ENCODE assay signal across 1 cellular context in genomic region chr10:6473430-6473829, GRCh38.
TF ChIP-seq lines count a peak whose summit lies in the region.

No MANE protein-coding gene starts in this region.

TF ChIP-seq in K562, 482 proteins besides CTCF, POLR2A, EP300 and RAD21 (continued from another document and continues in another):
- no peak for TF ChIP-seq PBX2 (CRISPR knock-in tag; IDR thresholded peaks at IDR 0.05; ENCODE audit: low read depth)
- 0 out of 2 replicates have a peak, but pooled peaks have one; percentile 16 for TF ChIP-seq PBX2 (tag; conservative IDR thresholded peaks at IDR 0.05; ENCODE audit: low read depth)
- no peak for TF ChIP-seq CHD1 (IDR thresholded peaks at IDR 0.05; ENCODE audit: low read length)
- 0 out of 2 replicates have a peak, but pooled peaks have one; percentile 16 for TF ChIP-seq CTBP1 (IDR thresholded peaks at IDR 0.05; ENCODE audit: borderline replicate concordance)
- no peak for TF ChIP-seq ILF3 (IDR thresholded peaks at IDR 0.05; ENCODE audit: borderline replicate concordance)
- TF ChIP-seq MCM2 (IDR thresholded peaks at IDR 0.05; ENCODE audit: low read depth) = no peak
- no peak for TF ChIP-seq GABPB2 (CRISPR knock-in tag; conservative IDR thresholded peaks at IDR 0.05)
- no peak for TF ChIP-seq BCL6 (CRISPR knock-in tag; IDR thresholded peaks at IDR 0.05)
- TF ChIP-seq FOXM1 (IDR thresholded peaks at IDR 0.05; ENCODE audit: low read depth) = peak; percentile 88
- TF ChIP-seq FOXM1 (CRISPR knock-in tag; IDR thresholded peaks at IDR 0.05; ENCODE audit: low read depth) = no peak
- no peak for TF ChIP-seq ZNF174 (CRISPR knock-in tag; IDR thresholded peaks at IDR 0.05)
- no peak for TF ChIP-seq E2F6 (IDR thresholded peaks at IDR 0.05; ENCODE audit: borderline replicate concordance in 1 of 2, extremely low read depth in 1 of 2, insufficient read depth in 1 of 2, insufficient read length in 1 of 2, low read depth in 1 of 2, low read length in 1 of 2, poor library complexity in 1 of 2, severe bottlenecking in 1 of 2)
- 0 out of 2 replicates have a peak, but pooled peaks have one; percentile 24 for TF ChIP-seq ZNF384 (IDR thresholded peaks at IDR 0.05; ENCODE audit: low read depth, low read length)
- peak; percentile 21; the same call in 1 of the 2 replicates for TF ChIP-seq MAX (CRISPR knock-in tag; IDR thresholded peaks at IDR 0.05)
- peak; percentile 95 for TF ChIP-seq GTF2E2 (tag; IDR thresholded peaks at IDR 0.05)
- TF ChIP-seq YY1 (IDR thresholded peaks at IDR 0.05; ENCODE audit: borderline replicate concordance in 1 of 3, control insufficient read depth in 1 of 3, extremely low read depth in 1 of 3, insufficient read depth in 3 of 3, insufficient read length in 1 of 3, insufficient replicate concordance in 2 of 3, low read depth in 1 of 3, low read length in 2 of 3) = peak in 1 of 3 experiments; percentile 44
- TF ChIP-seq KDM4B (IDR thresholded peaks at IDR 0.05; ENCODE audit: borderline replicate concordance in 2 of 2, low read depth in 1 of 2) = no peak
- TF ChIP-seq WHSC1 (IDR thresholded peaks at IDR 0.05; ENCODE audit: low read length) = no peak
- no peak for TF ChIP-seq IFI16 (CRISPR knock-in tag; IDR thresholded peaks at IDR 0.05)
- peak; percentile 87 for TF ChIP-seq CBFA2T2 (conservative IDR thresholded peaks at IDR 0.05)
- TF ChIP-seq ZNF75A (CRISPR knock-in tag; IDR thresholded peaks at IDR 0.05) = no peak
- TF ChIP-seq ZNF511 (CRISPR knock-in tag; IDR thresholded peaks at IDR 0.05) = no peak
- TF ChIP-seq ZBTB2 (IDR thresholded peaks at IDR 0.05) = 0 out of 2 replicates have a peak, but pooled peaks have one; percentile 52
- peak; percentile 96 for TF ChIP-seq ETV1 (tag; conservative IDR thresholded peaks at IDR 0.05; ENCODE audit: low read depth)
- TF ChIP-seq ARID2 (IDR thresholded peaks at IDR 0.05) = no peak
- TF ChIP-seq CHD7 (IDR thresholded peaks at IDR 0.05; ENCODE audit: low read depth, low read length) = no peak
- TF ChIP-seq ZNF217 (CRISPR knock-in tag; IDR thresholded peaks at IDR 0.05) = no peak
- TF ChIP-seq ZBTB34 (CRISPR knock-in tag; IDR thresholded peaks at IDR 0.05) = no peak
